In genomic region chr6:52177961-52178360, GRCh38 we compare ENCODE assay signal across 34 cellular contexts. TPM values are rescaled to one million over a fixed set of nuclear protein-coding genes. Genes with fewer than 3 reads are reported as not detected.
"Had no signal": no experiment of that assay in that cellular context is flagged by ENCODE, and none has a peak within 500 bp of the region (broad histone marks: within the 10 kb centered on the region; RNA-seq: fewer than 3 reads in every experiment).

No MANE protein-coding gene starts in this region.

- H3K27ac ChIP-seq: PC-9, RWPE1, SJCRH30, SK-N-MC had no signal

- H3K9me3 ChIP-seq: MG63, SJCRH30 had no signal

- DNase-seq: Kasumi-1, MG63, NCI-H1048, NCI-H1092 treated with DMSO at 0.1 percent for 48 hours, NCI-H1105 treated with DMSO at 0.1 percent for 48 hours, NCI-H1436, NCI-H146, NCI-H1694, NCI-H187, NCI-H1930, NCI-H2029 treated with DMSO at 0.1 percent for 48 hours, NCI-H2081 treated with DMSO at 0.1 percent for 48 hours, NCI-H2107, NCI-H2171, NCI-H226, NCI-H446 treated with DMSO at 0.1 percent for 48 hours, NCI-H510A, NCI-H526, NCI-H69, NCI-H748 treated with DMSO at 0.1 percent for 48 hours, PC-9, SHP77, SIG-M5, SJCRH30, T-cell had no signal

- FAIRE-seq: RCC 7860 had no signal

- ATAC-seq: Panc1, Right ventricle myocardium inferior, SK-N-SH treated with all-trans-retinoic acid at 6 μM for 48 hours, T-cell had no signal

- H3K27me3 ChIP-seq: SJCRH30 had no signal

- H3K4me2 ChIP-seq: PC-9 had no signal

- H2AFZ ChIP-seq: PC-9 had no signal

- H3K4me3 ChIP-seq: MG63, PC-9, SJCRH30, SK-N-MC had no signal

- H3K36me3 ChIP-seq: MG63, SJCRH30 had no signal

RNA-seq across cellular contexts. Expression of gene IL17A, which starts 8.2 kb away (rescaled TPM):
- total RNA-seq: M059J, OCI-LY7, PC-9, Right ventricle myocardium inferior, SJCRH30, SK-MEL-5, T-cell had no signal
